In genomic region chr14:94562019-94562418, GRCh38 we compare ENCODE assay signal across 33 cellular contexts. TPM values are rescaled to one million over a fixed set of nuclear protein-coding genes. Genes with fewer than 3 reads are reported as not detected.
"Had no signal": no experiment of that assay in that cellular context is flagged by ENCODE, and none has a peak within 500 bp of the region (broad histone marks: within the 10 kb centered on the region; RNA-seq: fewer than 3 reads in every experiment).

No MANE protein-coding gene starts in this region.

- H3K27ac ChIP-seq: ascending aorta, brain microvascular endothelial cell, heart left ventricle, left lung, neutrophil, ovary, prostate gland, uterus, VCaP had no signal

- H3K4me1 Mint-ChIP-seq: naive B cell, nephron progenitor cell had no signal

- H3K27me3 ChIP-seq: ascending aorta, brain microvascular endothelial cell, left lung, neutrophil, ovary, uterus had no signal

- H3K4me3 ChIP-seq: ascending aorta, heart left ventricle, left lung, ovary, prostate gland, uterus had no signal

- H3K36me3 ChIP-seq: ascending aorta, brain microvascular endothelial cell, heart left ventricle, left lung, neutrophil, ovary, prostate gland, uterus had no signal

- H3K36me3 Mint-ChIP-seq: activated naive CD8-positive, alpha-beta T cell; naive B cell had no signal

- ATAC-seq: esophagus mucosa, heart left ventricle, left lung had no signal

- H3K9me3 ChIP-seq: ascending aorta, heart left ventricle, neutrophil, ovary, prostate gland, uterus had no signal

- H3K27ac Mint-ChIP-seq: activated naive CD8-positive, alpha-beta T cell; dendritic cell treated with granulocyte-macrophage colony-stimulating factor and Interleukin-4, amounts not matched to agents 40 ng/mL and 50 ng/mL, for 4 days; endodermal cell; naive B cell; nephron progenitor cell; T-helper 2 cell treated with Interferon-gamma antibody and Interleukin-4, amounts not matched to agents 5 μg/mL and 100 μg/mL, for 36 hours had no signal

- H3K4me3 Mint-ChIP-seq: activated naive CD8-positive, alpha-beta T cell; dendritic cell treated with granulocyte-macrophage colony-stimulating factor and Interleukin-4, amounts not matched to agents 40 ng/mL and 50 ng/mL, for 4 days; endodermal cell; naive B cell; nephron progenitor cell; T-helper 2 cell treated with Interferon-gamma antibody and Interleukin-4, amounts not matched to agents 5 μg/mL and 100 μg/mL, for 36 hours had no signal

- H3K4me1 ChIP-seq: ascending aorta, heart left ventricle, left lung, prostate gland, uterus had no signal

- DNase-seq: activated CD4-positive, alpha-beta T cell treated with anti-CD3 and anti-CD28 coated beads for 4 hours; activated CD4-positive, alpha-beta T cell treated with anti-CD3 and anti-CD28 coated beads, Interleukin-2, amount 50 U/mL, for 4 hours; activated effector memory CD4-positive, alpha-beta T cell treated with Interleukin-2 at 50 U/mL for 16 hours; activated naive CD4-positive, alpha-beta T cell treated with Interleukin-2 at 50 U/mL for 16 hours; activated T-cell treated with anti-CD3 and anti-CD28 coated beads for 4 hours; brain microvascular endothelial cell; central memory CD4-positive, alpha-beta T cell; endodermal cell; foreskin fibroblast; heart left ventricle; kidney glomerular epithelial cell; naive B cell; nephron progenitor cell; stimulated activated CD4-positive, alpha-beta T cell treated with anti-CD3 and anti-CD28 coated beads, Interleukin-15, amount 100 ng/mL, for 24 hours; stimulated activated CD4-positive, alpha-beta T cell treated with anti-CD3 and anti-CD28 coated beads, Interleukin-2, amount 100 ng/mL, for 24 hours; stimulated activated naive CD4-positive, alpha-beta T cell treated with Interleukin-2 at 50 U/mL for 16 hours; T-helper 1 cell; trophoblast cell; uterus had no signal

- H3K9me3 Mint-ChIP-seq: endodermal cell; nephron progenitor cell; T-helper 2 cell treated with Interferon-gamma antibody and Interleukin-4, amounts not matched to agents 5 μg/mL and 100 μg/mL, for 36 hours had no signal

RNA-seq across cellular contexts. Expression of gene SERPINA4, which starts 0.8 kb away (rescaled TPM):
- total RNA-seq: ascending aorta, endodermal cell, esophagus mucosa, heart left ventricle, left lung, lung microvascular endothelial cell, temporal lobe had no signal
- polyA plus RNA-seq: heart left ventricle, ovary had no signal

RNA-seq across cellular contexts. Expression of gene SERPINA5, which starts 19.2 kb away (rescaled TPM):
- total RNA-seq: temporal lobe had no signal

RNA-seq across cellular contexts. Expression of gene SERPINA3, which starts 50.2 kb away (rescaled TPM):
- total RNA-seq: lung microvascular endothelial cell had no signal

RNA-seq across cellular contexts. Expression of gene SERPINA12, which starts 52.8 kb away (rescaled TPM):
- total RNA-seq: ascending aorta, endodermal cell, esophagus mucosa, heart left ventricle, left lung, lung microvascular endothelial cell, mucosa of gallbladder, ovary, temporal lobe, uterus had no signal
- polyA plus RNA-seq: adipose tissue, heart left ventricle, ovary had no signal
